ENCODE assay signal across 1 cellular context in the genomic region with DNA sequence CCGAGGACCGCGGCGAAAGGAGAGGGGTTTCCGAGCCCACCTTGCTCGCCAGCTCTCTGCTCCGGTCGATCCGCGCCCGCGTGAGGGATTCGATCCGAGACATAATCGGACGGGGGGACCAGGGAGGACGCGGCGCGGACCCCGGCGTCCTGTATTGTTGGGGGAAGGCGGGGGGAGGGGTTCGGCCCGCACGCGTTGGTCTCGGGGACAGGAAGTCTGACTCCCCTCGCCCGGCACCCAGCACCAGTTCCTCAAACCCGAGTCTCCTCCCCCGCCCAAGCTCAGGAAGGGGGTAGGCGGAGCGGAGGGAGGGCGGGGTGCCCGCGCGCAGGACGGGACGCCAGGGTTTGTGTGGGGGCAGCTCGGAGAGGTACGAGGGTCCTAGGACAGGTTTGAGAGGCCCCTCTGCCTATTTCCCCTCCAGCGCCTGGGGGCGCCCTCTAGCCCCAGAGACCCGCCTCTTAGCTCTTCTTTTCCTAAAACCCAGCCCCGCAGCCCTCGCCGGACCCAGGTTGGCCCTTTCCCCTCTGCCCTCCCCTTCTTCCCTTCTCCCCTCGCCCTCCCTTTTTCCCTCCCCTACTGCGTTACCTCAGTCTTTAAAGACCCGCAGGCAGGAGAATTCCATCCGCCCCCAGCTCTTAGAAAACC.
TF ChIP-seq lines count a peak whose summit lies in the region.

A gene (minus strand): TSS at position 223 of the 648 bp plus-strand sequence. CDS start 120 bp downstream, at position 103.

TF ChIP-seq in HEK293, 187 proteins besides CTCF, POLR2A, EP300 and RAD21 (continued from another document):
- TF ChIP-seq ZNF174 (tag by site-specific recombination; IDR thresholded peaks at IDR 0.05) (no peak), KLF9 (tag by site-specific recombination; IDR thresholded peaks at IDR 0.05; ENCODE audit: low read depth) (peak; percentile 32; the same call in 1 of the 2 replicates), ZXDB (tag by site-specific recombination; IDR thresholded peaks at IDR 0.05) (peak; percentile 67), ZNF132 (tag by site-specific recombination; IDR thresholded peaks at IDR 0.05; ENCODE audit: borderline replicate concordance) (no peak), ZNF777 (tag by site-specific recombination; IDR thresholded peaks at IDR 0.05; ENCODE audit: borderline replicate concordance) (no peak), ZNF23 (tag by site-specific recombination; IDR thresholded peaks at IDR 0.05; ENCODE audit: borderline replicate concordance) (no peak), ZNF501 (tag by site-specific recombination; IDR thresholded peaks at IDR 0.05) (no peak), ZNF548 (tag by site-specific recombination; IDR thresholded peaks at IDR 0.05) (no peak), ZNF248 (tag by site-specific recombination; IDR thresholded peaks at IDR 0.05) (no peak), ZNF311 (tag by site-specific recombination; IDR thresholded peaks at IDR 0.05; ENCODE audit: borderline replicate concordance) (no peak), ZFP3 (tag by site-specific recombination; IDR thresholded peaks at IDR 0.05; ENCODE audit: low read depth) (no peak), KLF7 (tag by site-specific recombination; IDR thresholded peaks at IDR 0.05; ENCODE audit: borderline replicate concordance) (no peak), ZNF366 (tag by site-specific recombination; conservative IDR thresholded peaks at IDR 0.05) (peak; percentile 77), ZNF24 (tag by site-specific recombination; IDR thresholded peaks at IDR 0.05) (no peak), SALL2 (tag by site-specific recombination; IDR thresholded peaks at IDR 0.05; ENCODE audit: borderline replicate concordance) (no peak), RBAK (tag by site-specific recombination; IDR thresholded peaks at IDR 0.05) (no peak), ZNF843 (tag by site-specific recombination; IDR thresholded peaks at IDR 0.05) (peak; percentile 46; the same call in 1 of the 2 replicates), EGR2 (tag by site-specific recombination; IDR thresholded peaks at IDR 0.05; ENCODE audit: low read depth) (peak; percentile 70), ZNF140 (tag by site-specific recombination; IDR thresholded peaks at IDR 0.05) (no peak), ZNF473 (tag by site-specific recombination; IDR thresholded peaks at IDR 0.05) (no peak), SCRT1 (tag by site-specific recombination; IDR thresholded peaks at IDR 0.05; ENCODE audit: borderline replicate concordance) (no peak), HOXD13 (CRISPR knock-in tag; IDR thresholded peaks at IDR 0.05; ENCODE audit: borderline replicate concordance) (no peak), ZNF184 (tag by site-specific recombination; IDR thresholded peaks at IDR 0.05) (no peak), ZSCAN30 (tag by site-specific recombination; IDR thresholded peaks at IDR 0.05) (no peak), SP2 (tag by site-specific recombination; IDR thresholded peaks at IDR 0.05) (peak; percentile 77), ZNF791 (tag by site-specific recombination; IDR thresholded peaks at IDR 0.05) (no peak), ZNF175 (tag by site-specific recombination; IDR thresholded peaks at IDR 0.05) (no peak), ZNF214 (tag by site-specific recombination; IDR thresholded peaks at IDR 0.05; ENCODE audit: borderline replicate concordance) (no peak), PRDM1 (tag by site-specific recombination; IDR thresholded peaks at IDR 0.05) (no peak; the same call in 1 of the 2 replicates), ZNF133 (tag by site-specific recombination; IDR thresholded peaks at IDR 0.05) (no peak), ZNF747 (tag by site-specific recombination; IDR thresholded peaks at IDR 0.05) (no peak), ZBTB21 (tag by site-specific recombination; IDR thresholded peaks at IDR 0.05) (no peak), ZSCAN23 (tag by site-specific recombination; IDR thresholded peaks at IDR 0.05) (no peak), OVOL3 (tag by site-specific recombination; IDR thresholded peaks at IDR 0.05) (no peak), ZNF37A (tag by site-specific recombination; IDR thresholded peaks at IDR 0.05) (no peak)
- TF ChIP-seq, protein P1, sequence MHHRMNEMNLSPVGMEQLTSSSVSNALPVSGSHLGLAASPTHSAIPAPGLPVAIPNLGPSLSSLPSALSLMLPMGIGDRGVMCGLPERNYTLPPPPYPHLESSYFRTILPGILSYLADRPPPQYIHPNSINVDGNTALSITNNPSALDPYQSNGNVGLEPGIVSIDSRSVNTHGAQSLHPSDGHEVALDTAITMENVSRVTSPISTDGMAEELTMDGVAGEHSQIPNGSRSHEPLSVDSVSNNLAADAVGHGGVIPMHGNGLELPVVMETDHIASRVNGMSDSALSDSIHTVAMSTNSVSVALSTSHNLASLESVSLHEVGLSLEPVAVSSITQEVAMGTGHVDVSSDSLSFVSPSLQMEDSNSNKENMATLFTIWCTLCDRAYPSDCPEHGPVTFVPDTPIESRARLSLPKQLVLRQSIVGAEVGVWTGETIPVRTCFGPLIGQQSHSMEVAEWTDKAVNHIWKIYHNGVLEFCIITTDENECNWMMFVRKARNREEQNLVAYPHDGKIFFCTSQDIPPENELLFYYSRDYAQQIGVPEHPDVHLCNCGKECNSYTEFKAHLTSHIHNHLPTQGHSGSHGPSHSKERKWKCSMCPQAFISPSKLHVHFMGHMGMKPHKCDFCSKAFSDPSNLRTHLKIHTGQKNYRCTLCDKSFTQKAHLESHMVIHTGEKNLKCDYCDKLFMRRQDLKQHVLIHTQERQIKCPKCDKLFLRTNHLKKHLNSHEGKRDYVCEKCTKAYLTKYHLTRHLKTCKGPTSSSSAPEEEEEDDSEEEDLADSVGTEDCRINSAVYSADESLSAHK (tag by site-specific recombination; IDR thresholded peaks at IDR 0.05), result no peak; the same call in 1 of the 2 replicates
- TF ChIP-seq, protein P2, sequence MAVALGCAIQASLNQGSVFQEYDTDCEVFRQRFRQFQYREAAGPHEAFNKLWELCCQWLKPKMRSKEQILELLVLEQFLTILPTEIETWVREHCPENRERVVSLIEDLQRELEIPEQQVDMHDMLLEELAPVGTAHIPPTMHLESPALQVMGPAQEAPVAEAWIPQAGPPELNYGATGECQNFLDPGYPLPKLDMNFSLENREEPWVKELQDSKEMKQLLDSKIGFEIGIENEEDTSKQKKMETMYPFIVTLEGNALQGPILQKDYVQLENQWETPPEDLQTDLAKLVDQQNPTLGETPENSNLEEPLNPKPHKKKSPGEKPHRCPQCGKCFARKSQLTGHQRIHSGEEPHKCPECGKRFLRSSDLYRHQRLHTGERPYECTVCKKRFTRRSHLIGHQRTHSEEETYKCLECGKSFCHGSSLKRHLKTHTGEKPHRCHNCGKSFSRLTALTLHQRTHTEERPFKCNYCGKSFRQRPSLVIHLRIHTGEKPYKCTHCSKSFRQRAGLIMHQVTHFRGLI (tag by site-specific recombination; IDR thresholded peaks at IDR 0.05), result peak; percentile 61
- TF ChIP-seq, protein P3, sequence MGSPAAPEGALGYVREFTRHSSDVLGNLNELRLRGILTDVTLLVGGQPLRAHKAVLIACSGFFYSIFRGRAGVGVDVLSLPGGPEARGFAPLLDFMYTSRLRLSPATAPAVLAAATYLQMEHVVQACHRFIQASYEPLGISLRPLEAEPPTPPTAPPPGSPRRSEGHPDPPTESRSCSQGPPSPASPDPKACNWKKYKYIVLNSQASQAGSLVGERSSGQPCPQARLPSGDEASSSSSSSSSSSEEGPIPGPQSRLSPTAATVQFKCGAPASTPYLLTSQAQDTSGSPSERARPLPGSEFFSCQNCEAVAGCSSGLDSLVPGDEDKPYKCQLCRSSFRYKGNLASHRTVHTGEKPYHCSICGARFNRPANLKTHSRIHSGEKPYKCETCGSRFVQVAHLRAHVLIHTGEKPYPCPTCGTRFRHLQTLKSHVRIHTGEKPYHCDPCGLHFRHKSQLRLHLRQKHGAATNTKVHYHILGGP (tag by site-specific recombination; IDR thresholded peaks at IDR 0.05), result no peak
- TF ChIP-seq, protein P4, sequence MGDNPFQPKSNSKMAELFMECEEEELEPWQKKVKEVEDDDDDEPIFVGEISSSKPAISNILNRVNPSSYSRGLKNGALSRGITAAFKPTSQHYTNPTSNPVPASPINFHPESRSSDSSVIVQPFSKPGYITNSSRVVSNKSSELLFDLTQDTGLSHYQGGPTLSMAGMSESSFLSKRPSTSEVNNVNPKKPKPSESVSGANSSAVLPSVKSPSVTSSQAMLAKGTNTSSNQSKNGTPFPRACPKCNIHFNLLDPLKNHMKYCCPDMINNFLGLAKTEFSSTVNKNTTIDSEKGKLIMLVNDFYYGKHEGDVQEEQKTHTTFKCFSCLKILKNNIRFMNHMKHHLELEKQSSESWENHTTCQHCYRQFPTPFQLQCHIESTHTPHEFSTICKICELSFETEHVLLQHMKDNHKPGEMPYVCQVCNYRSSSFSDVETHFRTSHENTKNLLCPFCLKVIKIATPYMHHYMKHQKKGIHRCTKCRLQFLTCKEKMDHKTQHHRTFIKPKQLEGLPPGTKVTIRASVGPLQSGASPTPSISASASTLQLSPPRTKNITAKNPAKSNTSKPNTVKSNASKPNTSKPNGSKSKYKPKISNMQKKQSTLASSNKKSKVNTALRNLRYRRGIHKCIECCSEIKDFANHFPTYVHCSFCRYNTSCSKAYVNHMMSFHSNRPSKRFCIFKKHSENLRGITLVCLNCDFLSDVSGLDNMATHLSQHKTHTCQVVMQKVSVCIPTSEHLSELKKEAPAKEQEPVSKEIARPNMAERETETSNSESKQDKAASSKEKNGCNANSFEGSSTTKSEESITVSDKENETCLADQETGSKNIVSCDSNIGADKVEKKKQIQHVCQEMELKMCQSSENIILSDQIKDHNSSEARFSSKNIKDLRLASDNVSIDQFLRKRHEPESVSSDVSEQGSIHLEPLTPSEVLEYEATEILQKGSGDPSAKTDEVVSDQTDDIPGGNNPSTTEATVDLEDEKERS (tag by site-specific recombination; IDR thresholded peaks at IDR 0.05), result no peak
- TF ChIP-seq, protein P5, sequence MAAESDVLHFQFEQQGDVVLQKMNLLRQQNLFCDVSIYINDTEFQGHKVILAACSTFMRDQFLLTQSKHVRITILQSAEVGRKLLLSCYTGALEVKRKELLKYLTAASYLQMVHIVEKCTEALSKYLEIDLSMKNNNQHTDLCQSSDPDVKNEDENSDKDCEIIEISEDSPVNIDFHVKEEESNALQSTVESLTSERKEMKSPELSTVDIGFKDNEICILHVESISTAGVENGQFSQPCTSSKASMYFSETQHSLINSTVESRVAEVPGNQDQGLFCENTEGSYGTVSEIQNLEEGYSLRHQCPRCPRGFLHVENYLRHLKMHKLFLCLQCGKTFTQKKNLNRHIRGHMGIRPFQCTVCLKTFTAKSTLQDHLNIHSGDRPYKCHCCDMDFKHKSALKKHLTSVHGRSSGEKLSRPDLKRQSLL (tag by site-specific recombination; IDR thresholded peaks at IDR 0.05), result no peak
- TF ChIP-seq, protein P6, sequence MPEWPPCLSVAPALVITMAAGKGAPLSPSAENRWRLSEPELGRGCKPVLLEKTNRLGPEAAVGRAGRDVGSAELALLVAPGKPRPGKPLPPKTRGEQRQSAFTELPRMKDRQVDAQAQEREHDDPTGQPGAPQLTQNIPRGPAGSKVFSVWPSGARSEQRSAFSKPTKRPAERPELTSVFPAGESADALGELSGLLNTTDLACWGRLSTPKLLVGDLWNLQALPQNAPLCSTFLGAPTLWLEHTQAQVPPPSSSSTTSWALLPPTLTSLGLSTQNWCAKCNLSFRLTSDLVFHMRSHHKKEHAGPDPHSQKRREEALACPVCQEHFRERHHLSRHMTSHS (tag by site-specific recombination; IDR thresholded peaks at IDR 0.05), result no peak
- TF ChIP-seq, protein P7, sequence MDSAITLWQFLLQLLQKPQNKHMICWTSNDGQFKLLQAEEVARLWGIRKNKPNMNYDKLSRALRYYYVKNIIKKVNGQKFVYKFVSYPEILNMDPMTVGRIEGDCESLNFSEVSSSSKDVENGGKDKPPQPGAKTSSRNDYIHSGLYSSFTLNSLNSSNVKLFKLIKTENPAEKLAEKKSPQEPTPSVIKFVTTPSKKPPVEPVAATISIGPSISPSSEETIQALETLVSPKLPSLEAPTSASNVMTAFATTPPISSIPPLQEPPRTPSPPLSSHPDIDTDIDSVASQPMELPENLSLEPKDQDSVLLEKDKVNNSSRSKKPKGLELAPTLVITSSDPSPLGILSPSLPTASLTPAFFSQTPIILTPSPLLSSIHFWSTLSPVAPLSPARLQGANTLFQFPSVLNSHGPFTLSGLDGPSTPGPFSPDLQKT (IDR thresholded peaks at IDR 0.05; ENCODE audit: borderline replicate concordance, low read depth, low read length), result no peak
- TF ChIP-seq, protein P8, sequence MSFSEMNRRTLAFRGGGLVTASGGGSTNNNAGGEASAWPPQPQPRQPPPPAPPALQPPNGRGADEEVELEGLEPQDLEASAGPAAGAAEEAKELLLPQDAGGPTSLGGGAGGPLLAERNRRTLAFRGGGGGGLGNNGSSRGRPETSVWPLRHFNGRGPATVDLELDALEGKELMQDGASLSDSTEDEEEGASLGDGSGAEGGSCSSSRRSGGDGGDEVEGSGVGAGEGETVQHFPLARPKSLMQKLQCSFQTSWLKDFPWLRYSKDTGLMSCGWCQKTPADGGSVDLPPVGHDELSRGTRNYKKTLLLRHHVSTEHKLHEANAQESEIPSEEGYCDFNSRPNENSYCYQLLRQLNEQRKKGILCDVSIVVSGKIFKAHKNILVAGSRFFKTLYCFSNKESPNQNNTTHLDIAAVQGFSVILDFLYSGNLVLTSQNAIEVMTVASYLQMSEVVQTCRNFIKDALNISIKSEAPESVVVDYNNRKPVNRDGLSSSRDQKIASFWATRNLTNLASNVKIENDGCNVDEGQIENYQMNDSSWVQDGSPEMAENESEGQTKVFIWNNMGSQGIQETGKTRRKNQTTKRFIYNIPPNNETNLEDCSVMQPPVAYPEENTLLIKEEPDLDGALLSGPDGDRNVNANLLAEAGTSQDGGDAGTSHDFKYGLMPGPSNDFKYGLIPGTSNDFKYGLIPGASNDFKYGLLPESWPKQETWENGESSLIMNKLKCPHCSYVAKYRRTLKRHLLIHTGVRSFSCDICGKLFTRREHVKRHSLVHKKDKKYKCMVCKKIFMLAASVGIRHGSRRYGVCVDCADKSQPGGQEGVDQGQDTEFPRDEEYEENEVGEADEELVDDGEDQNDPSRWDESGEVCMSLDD (tag by site-specific recombination; IDR thresholded peaks at IDR 0.05), result peak; percentile 87
